In the genomic region with DNA sequence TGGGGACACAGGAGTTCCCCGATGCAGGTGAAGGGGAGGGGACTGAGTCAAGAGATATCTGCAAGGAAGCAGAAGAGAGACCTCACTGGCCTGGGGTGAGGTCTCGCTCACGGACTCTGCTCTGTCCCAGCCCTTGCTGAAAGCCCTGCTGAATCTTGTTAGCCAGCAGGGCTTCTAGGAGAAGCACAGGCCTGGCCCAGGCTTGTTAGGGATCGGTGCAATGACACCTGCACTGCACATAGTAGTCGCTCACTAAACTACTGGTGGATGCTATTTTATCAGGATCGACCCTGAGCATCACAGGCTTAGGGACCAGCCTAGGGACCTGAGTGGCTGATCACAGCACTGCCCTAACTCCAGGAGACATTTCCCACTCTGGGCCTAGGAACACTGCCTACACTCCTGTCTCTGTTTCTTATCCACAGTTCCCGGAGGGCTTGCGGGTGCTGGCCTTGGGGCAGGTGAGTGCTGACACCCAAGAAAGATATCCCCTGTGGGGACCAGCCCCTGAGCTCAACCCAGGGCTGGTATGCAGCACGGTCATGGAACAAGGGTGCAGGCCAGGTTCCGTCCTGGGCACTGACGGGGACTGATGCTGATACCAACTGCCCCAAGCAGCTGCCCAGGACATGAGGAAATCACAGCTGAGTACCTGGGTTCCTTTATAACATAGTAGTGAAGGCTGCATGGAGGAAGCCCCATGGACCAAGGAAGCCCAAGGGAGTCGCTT, we compare ENCODE assay signal across 18 cellular contexts. TPM values are rescaled to one million over a fixed set of nuclear protein-coding genes. Genes with fewer than 3 reads are reported as not detected.
"Had no signal": no experiment of that assay in that cellular context is flagged by ENCODE, and none has a peak within 500 bp of the region (broad histone marks: within the 10 kb centered on the region; RNA-seq: fewer than 3 reads in every experiment).

No MANE protein-coding gene starts in this region.

- H3K27me3 ChIP-seq: brain microvascular endothelial cell, spleen, thyroid gland had no signal

- H3K36me3 ChIP-seq: brain microvascular endothelial cell had no signal

- H3K4me3 ChIP-seq: heart right ventricle, spleen, thyroid gland had no signal

- H3K9me3 Mint-ChIP-seq: activated B cell treated with CpG ODN at 0.5 μM for 24 hours; activated CD4-positive, alpha-beta memory T cell treated with anti-CD3 and anti-CD28 coated beads for 36 hours; activated naive CD8-positive, alpha-beta T cell treated with anti-CD3 and anti-CD28 coated beads, Interleukin-2, amount 10 ng/mL, durations not matched to agents 7 days and 5 days; activated T-helper 1 cell treated with anti-CD3 and anti-CD28 coated beads, Interleukin-12 subunit alpha, Interleukin-12 subunit beta, Interleukin-2, Interleukin-4 antibody, amounts not matched to agents 30 ng/mL and 10 ng/mL and 1 ng/mL, durations not matched to agents 14 hours and 24 hours and 36 hours; naive thymus-derived CD8-positive, alpha-beta T cell; stimulated activated memory B cell treated with anti-CD40 and anti-IgM and Interleukin-4, amounts not matched to agents 10 μg/mL and 1 μg/mL and 100 μg/mL, for 72 hours had no signal

- H2AFZ ChIP-seq: parathyroid adenoma had no signal

- H3K27ac ChIP-seq: brain microvascular endothelial cell, parathyroid adenoma, spleen, thyroid gland had no signal

- H3K4me3 Mint-ChIP-seq: activated B cell treated with CpG ODN at 0.5 μM for 24 hours; activated CD4-positive, alpha-beta memory T cell treated with anti-CD3 and anti-CD28 coated beads for 36 hours; activated naive CD8-positive, alpha-beta T cell treated with anti-CD3 and anti-CD28 coated beads, Interleukin-2, amount 10 ng/mL, durations not matched to agents 7 days and 5 days; activated T-helper 1 cell treated with anti-CD3 and anti-CD28 coated beads, Interleukin-12 subunit alpha, Interleukin-12 subunit beta, Interleukin-2, Interleukin-4 antibody, amounts not matched to agents 30 ng/mL and 10 ng/mL and 1 ng/mL, durations not matched to agents 14 hours and 24 hours and 36 hours; naive thymus-derived CD8-positive, alpha-beta T cell; stimulated activated memory B cell treated with anti-CD40 and anti-IgM and Interleukin-4, amounts not matched to agents 10 μg/mL and 1 μg/mL and 100 μg/mL, for 72 hours had no signal

- H3K27ac Mint-ChIP-seq: activated B cell treated with CpG ODN at 0.5 μM for 24 hours; activated CD4-positive, alpha-beta memory T cell treated with anti-CD3 and anti-CD28 coated beads for 36 hours; activated naive CD8-positive, alpha-beta T cell treated with anti-CD3 and anti-CD28 coated beads, Interleukin-2, amount 10 ng/mL, durations not matched to agents 7 days and 5 days; activated T-helper 1 cell treated with anti-CD3 and anti-CD28 coated beads, Interleukin-12 subunit alpha, Interleukin-12 subunit beta, Interleukin-2, Interleukin-4 antibody, amounts not matched to agents 30 ng/mL and 10 ng/mL and 1 ng/mL, durations not matched to agents 14 hours and 24 hours and 36 hours; stimulated activated memory B cell treated with anti-CD40 and anti-IgM and Interleukin-4, amounts not matched to agents 10 μg/mL and 1 μg/mL and 100 μg/mL, for 72 hours had no signal

- H3K36me3 Mint-ChIP-seq: activated CD4-positive, alpha-beta memory T cell treated with anti-CD3 and anti-CD28 coated beads for 36 hours; activated naive CD8-positive, alpha-beta T cell treated with anti-CD3 and anti-CD28 coated beads, Interleukin-2, amount 10 ng/mL, durations not matched to agents 7 days and 5 days; naive thymus-derived CD8-positive, alpha-beta T cell; stimulated activated memory B cell treated with anti-CD40 and anti-IgM and Interleukin-4, amounts not matched to agents 10 μg/mL and 1 μg/mL and 100 μg/mL, for 72 hours had no signal

- DNase-seq: activated B cell treated with CpG ODN at 0.5 μM for 24 hours; activated CD4-positive, alpha-beta memory T cell treated with anti-CD3 and anti-CD28 coated beads for 36 hours; activated CD4-positive, alpha-beta T cell treated with anti-CD3 and anti-CD28 coated beads for 4 hours; activated naive CD4-positive, alpha-beta T cell treated with Interleukin-2 at 50 U/mL for 16 hours; activated naive CD8-positive, alpha-beta T cell treated with anti-CD3 and anti-CD28 coated beads, Interleukin-2, amount 10 ng/mL, durations not matched to agents 7 days and 5 days; activated T-cell treated with anti-CD3 and anti-CD28 coated beads for 4 hours; brain microvascular endothelial cell; effector CD4-positive, alpha-beta T cell; heart right ventricle; mesenchymal stem cell; naive thymus-derived CD8-positive, alpha-beta T cell; spleen; stimulated activated CD4-positive, alpha-beta T cell treated with anti-CD3 and anti-CD28 coated beads, Interleukin-4, amount 100 ng/mL, for 4 hours; thyroid gland had no signal

- H3K4me1 ChIP-seq: parathyroid adenoma had no signal

- H3K4me1 Mint-ChIP-seq: activated B cell treated with CpG ODN at 0.5 μM for 24 hours; activated naive CD8-positive, alpha-beta T cell treated with anti-CD3 and anti-CD28 coated beads, Interleukin-2, amount 10 ng/mL, durations not matched to agents 7 days and 5 days; naive thymus-derived CD8-positive, alpha-beta T cell; stimulated activated memory B cell treated with anti-CD40 and anti-IgM and Interleukin-4, amounts not matched to agents 10 μg/mL and 1 μg/mL and 100 μg/mL, for 72 hours had no signal

- H3K27me3 Mint-ChIP-seq: activated naive CD8-positive, alpha-beta T cell treated with anti-CD3 and anti-CD28 coated beads, Interleukin-2, amount 10 ng/mL, durations not matched to agents 7 days and 5 days had no signal

- H3K9ac ChIP-seq: parathyroid adenoma had no signal

- H3K9me3 ChIP-seq: heart right ventricle, spleen, thyroid gland had no signal

- ATAC-seq: heart right ventricle; naive thymus-derived CD8-positive, alpha-beta T cell; stimulated activated memory B cell treated with anti-CD40 and anti-IgM and Interleukin-4, amounts not matched to agents 10 μg/mL and 1 μg/mL and 100 μg/mL, for 72 hours had no signal

RNA-seq across cellular contexts. Expression of gene ELN, which starts 13.0 kb away (rescaled TPM):
- total RNA-seq: activated B cell treated with CpG ODN at 0.5 μM for 24 hours; activated CD4-positive, alpha-beta memory T cell treated with anti-CD3 and anti-CD28 coated beads for 36 hours; activated naive CD8-positive, alpha-beta T cell treated with anti-CD3 and anti-CD28 coated beads, Interleukin-2, amount 10 ng/mL, durations not matched to agents 7 days and 5 days; activated T-helper 1 cell treated with anti-CD3 and anti-CD28 coated beads, Interleukin-12 subunit alpha, Interleukin-12 subunit beta, Interleukin-2, Interleukin-4 antibody, amounts not matched to agents 30 ng/mL and 10 ng/mL and 1 ng/mL, durations not matched to agents 14 hours and 24 hours and 36 hours; kidney epithelial cell; naive thymus-derived CD8-positive, alpha-beta T cell had no signal
- polyA plus RNA-seq: naive thymus-derived CD8-positive, alpha-beta T cell had no signal
